In the genomic region with DNA sequence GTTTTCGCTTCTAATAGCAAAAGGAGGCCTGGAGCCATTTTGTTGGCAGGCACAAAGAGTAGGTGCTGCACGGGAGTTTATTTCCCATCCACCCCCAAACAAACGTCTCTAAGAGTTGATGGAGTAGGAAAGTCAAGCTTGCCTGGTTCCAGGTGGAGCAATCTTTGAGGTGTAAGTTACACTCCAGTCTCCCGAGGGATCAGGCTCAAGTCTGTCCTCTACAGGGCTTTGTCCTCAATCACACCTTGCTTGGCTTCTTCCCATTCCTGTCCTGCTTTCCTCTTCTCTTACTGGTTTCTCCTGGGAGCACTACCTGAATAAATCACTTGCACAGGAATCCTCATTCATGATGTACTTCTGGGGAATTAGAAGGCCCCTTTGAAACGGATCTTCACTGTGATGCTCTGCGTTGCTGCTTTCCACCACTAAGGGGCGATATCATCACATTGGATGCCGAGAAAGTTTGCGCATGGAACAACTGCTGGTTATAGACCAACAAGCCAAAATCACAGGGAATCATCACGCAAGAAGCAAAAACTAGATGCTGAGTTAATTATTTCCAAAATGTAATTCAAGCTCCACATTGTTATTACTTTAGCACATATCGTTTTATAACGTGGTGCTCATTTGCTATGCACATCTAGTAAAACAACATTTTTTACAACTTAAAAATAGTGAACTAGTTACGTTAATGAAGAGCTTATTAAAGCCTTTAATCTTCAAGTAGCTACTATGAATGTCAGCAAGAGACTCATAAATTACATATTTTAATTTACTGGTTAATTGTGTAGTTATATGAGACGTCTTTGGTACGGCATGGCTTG, we compare ENCODE assay signal across 8 cellular contexts.
A peak's percentile ranks its signal among the peaks of the same experiment; 100 is the strongest.
DNase-seq lines count a peak whose midpoint lies in the region; ATAC-seq, FAIRE-seq and TF ChIP-seq lines count a peak whose summit lies in the region.

No MANE protein-coding gene starts in this region.

- no peak overlapping the region for H2AK9ac ChIP-seq in IMR-90 (replicated peaks; ENCODE audit: low read depth, low read length, poor library complexity)

- dilution Hi-C loops in IMR-90 (cut with HindIII; ENCODE audit: low sequenced_read_pairs, unreplicated experiment) = no loop called here

- peak; percentile 92 for FAIRE-seq in D721Med (lab: Jason Lieb, UNC)

- intact Hi-C loops in IMR-90 (cut with micrococcal nuclease) = loop anchor here (1.0 to 5.0 kb wide), 4 partner anchors 230 to 438 kb away; no protein-coding TSS in a partner anchor
- intact Hi-C loops in prostate gland (cut with DNase I) = loop anchor here (5.0 kb wide), 1 partner anchor 430 kb away; no protein-coding TSS in a partner anchor

- no peak overlapping the region for H2BK120ac ChIP-seq in IMR-90 (ENCODE audit: low read depth, low read length)

- H3K27ac ChIP-seq in IMR-90 (ENCODE audit: insufficient read depth, low read length) = no peak overlapping the region
- no peak overlapping the region for H3K27ac ChIP-seq in prostate gland

- TF ChIP-seq CTCF in D721Med (IDR thresholded peaks at IDR 0.05; ENCODE audit: insufficient read depth, missing control alignments) = peak; percentile 89
- TF ChIP-seq CTCF in IMR-90 (conservative IDR thresholded peaks at IDR 0.05; ENCODE audit: low read depth, low read length) = peak; percentile 80
- peak; percentile 39 to 74 (median 68) for TF ChIP-seq CTCF in prostate gland (IDR thresholded peaks at IDR 0.05)

- no peak overlapping the region for H4K5ac ChIP-seq in IMR-90 (ENCODE audit: low read depth, low read length)

- H4K20me1 ChIP-seq in IMR-90 (ENCODE audit: insufficient read depth, low read length) = no peaks in the 10 kb centered on the region

- H2BK15ac ChIP-seq in IMR-90 (ENCODE audit: low read depth, low read length) = no peak overlapping the region

- H3K9ac ChIP-seq in IMR-90 (ENCODE audit: low read depth, low read length) = no peak overlapping the region

- CTCF ChIA-PET in IMR-90 (lab: Yijun Ruan, JAX) = interaction anchor here (0.7 to 1.8 kb wide), 8 partner anchors 11 to 438 kb away, joined by 3 to 8 read pairs (median 4); no protein-coding TSS in a partner anchor

- H4K8ac ChIP-seq in IMR-90 (ENCODE audit: low read depth in 2 of 2, low read length in 2 of 2) = no peak overlapping the region

- no peak overlapping the region for H3K4me2 ChIP-seq in IMR-90 (ENCODE audit: low read depth, low read length)

- H3K27me3 ChIP-seq in IMR-90 (ENCODE audit: control insufficient read depth, insufficient read depth, low read length) (0 out of 2 replicates have a peak, but pooled peaks cover 1% of the 10 kb centered on the region), prostate gland (replicated peaks; ENCODE audit: insufficient read depth) (no peaks in the 10 kb centered on the region)

- no peak overlapping the region for H2AFZ ChIP-seq in IMR-90 (replicated peaks; ENCODE audit: low read length, poor library complexity)

- no peaks in the 10 kb centered on the region for H3K4me1 ChIP-seq in IMR-90 (ENCODE audit: control insufficient read depth, insufficient read depth, low read length)
- H3K4me1 ChIP-seq in prostate gland (replicated peaks) = no peaks in the 10 kb centered on the region

- H3K9me3 ChIP-seq in IMR-90 (ENCODE audit: control insufficient read depth, insufficient read depth, low read length) (no peaks in the 10 kb centered on the region), prostate gland (no peaks in the 10 kb centered on the region)

- H2BK5ac ChIP-seq in IMR-90 (ENCODE audit: low read depth, low read length, poor library complexity, severe bottlenecking) = no peak overlapping the region

- H3K18ac ChIP-seq in IMR-90 (ENCODE audit: low read depth, low read length) = no peak overlapping the region

- ATAC-seq in IMR-90 (ENCODE audit: low read depth) (peak; percentile 92), GM21526 (IDR thresholded peaks at IDR 0.05; ENCODE audit: low FRiP score, unreplicated experiment) (no peak)

- peak; percentile 79 for TF ChIP-seq RAD21 in IMR-90 (IDR thresholded peaks at IDR 0.05; ENCODE audit: low read length)

- H4K91ac ChIP-seq in IMR-90 (ENCODE audit: insufficient read depth, low read depth, low read length) = no peak overlapping the region

- H2BK20ac ChIP-seq in IMR-90 (ENCODE audit: low read depth, low read length) = no peak overlapping the region

- no peak overlapping the region for H3K56ac ChIP-seq in IMR-90 (ENCODE audit: extremely low read depth, insufficient read depth, low read length)

- WGBS in IMR-90 (ENCODE audit: extremely low coverage in 2 of 2, insufficient read length in 1 of 2), 2 experiments = 80% methylated on average over 1 of the region's 15 CpGs; no CpG with 5 or more reads in 1 of the 2 experiments
- 35% methylated on average over 15 of the region's 15 CpGs for WGBS in prostate gland

- H3K4ac ChIP-seq in IMR-90 (ENCODE audit: low read depth, low read length) = no peak overlapping the region

- POLR2A ChIA-PET in IMR-90 (lab: Charles Lee; ENCODE audit: unreplicated experiment) = no interaction called here

- no peak overlapping the region for H3K23ac ChIP-seq in IMR-90 (ENCODE audit: low read depth, low read length)

- no peak overlapping the region for H3K14ac ChIP-seq in IMR-90 (replicated peaks; ENCODE audit: low read depth, low read length)

- H2AK5ac ChIP-seq in IMR-90 (ENCODE audit: low read depth, low read length) = no peak overlapping the region

- no peaks in the 10 kb centered on the region for H3K9me1 ChIP-seq in IMR-90 (ENCODE audit: insufficient read depth, low read length)

- in situ Hi-C loops in IMR-90 (cut with MboI; ENCODE audit: low sequenced_read_pairs) = loop anchor here (5.0 kb wide), 1 partner anchor 435 kb away; no protein-coding TSS in a partner anchor

- no peaks in the 10 kb centered on the region for H3K79me1 ChIP-seq in IMR-90 (ENCODE audit: low read depth in 1 of 2, low read length in 2 of 2)

- no TSS peak for BruUV-seq in IMR-90 (replicated peaks; lab: Mats Ljungman, UMichigan)

- TF ChIP-seq POLR2A in IMR-90 (IDR thresholded peaks at IDR 0.05; ENCODE audit: low read depth, low read length) (no peak), prostate gland (IDR thresholded peaks at IDR 0.05) (no peak)

- no peaks in the 10 kb centered on the region for H3K36me3 ChIP-seq in IMR-90 (ENCODE audit: control insufficient read depth, insufficient read depth, low read length)
- H3K36me3 ChIP-seq in prostate gland = no peaks in the 10 kb centered on the region

- H3K4me3 ChIP-seq in IMR-90 (ENCODE audit: insufficient read depth, low read depth, low read length) (no peak overlapping the region), prostate gland (no peak overlapping the region)

- no peak for DNase-seq in D721Med (ENCODE audit: insufficient read length, low spot score)
- peak; percentile 36 for DNase-seq in IMR-90
- peak; percentile 48 for DNase-seq in RPMI7951 (ENCODE audit: low read depth)
- peak; percentile 14 for DNase-seq in activated gamma-delta T cell treated with anti-CD3 and anti-CD28 coated beads, Interleukin-2, amount 50 U/mL, for 16 hours (ENCODE audit: low read depth)
- DNase-seq in globus pallidus (ENCODE audit: low spot score) = peak; percentile 29
- DNase-seq in prostate gland (ENCODE audit: low spot score) = peak; percentile 33
- DNase-seq in cortex of kidney (lab: John Stamatoyannopoulos, UW) = no peak

TF ChIP-seq in IMR-90, 13 proteins besides CTCF, POLR2A, EP300 and RAD21:
- TF ChIP-seq FOS (IDR thresholded peaks at IDR 0.05; ENCODE audit: low read depth, low read length) (no peak), SMC3 (IDR thresholded peaks at IDR 0.05; ENCODE audit: low read depth, low read length) (peak; percentile 48; the same call in 1 of the 2 replicates), RFX5 (IDR thresholded peaks at IDR 0.05; ENCODE audit: low read depth, low read length) (no peak)
TF ChIP-seq in IMR-90: peak in this region for 1.

Comparison
In these comparisons a context has a peak if more than half of its experiments do, and no peak if none do; other contexts are left out.
1. DNase-seq: peak in IMR-90 (single experiment), RPMI7951 (single experiment), activated gamma-delta T cell treated with anti-CD3 and anti-CD28 coated beads, Interleukin-2, amount 50 U/mL, for 16 hours (single experiment), globus pallidus (single experiment) and prostate gland (single experiment); none in D721Med (single experiment) and cortex of kidney (single experiment).
2. Peak in every context shown above with its lines, with median percentiles within 50 percentile points of each other: CTCF ChIP-seq.